In genomic region chr6:142141531-142141930, GRCh38 we compare ENCODE assay signal across 4 cellular contexts. TPM values are rescaled to one million over a fixed set of nuclear protein-coding genes. Genes with fewer than 3 reads are reported as not detected.
"Had no signal": no experiment of that assay in that cellular context is flagged by ENCODE, and none has a peak within 500 bp of the region (broad histone marks: within the 10 kb centered on the region; RNA-seq: fewer than 3 reads in every experiment).

No MANE protein-coding gene starts in this region.

RNA-seq across cellular contexts. Expression of gene NMBR, which starts 5.4 kb away (rescaled TPM):
- total RNA-seq: LHCN-M2, M059J, MCF 10A, NCI-H460 had no signal

RNA-seq across cellular contexts. Expression of gene GJE1, which starts 8.8 kb away (rescaled TPM):
- total RNA-seq: LHCN-M2, M059J, MCF 10A, NCI-H460 had no signal
